Comparison of ENCODE assay signal across 17 cellular contexts in genomic region chr4:31290836-31291235, GRCh38.
DNase-seq lines count a peak whose midpoint lies in the region; ATAC-seq and TF ChIP-seq lines count a peak whose summit lies in the region.
"Had no signal": no experiment of that assay in that cellular context is flagged by ENCODE, and none has a peak within 500 bp of the region (broad histone marks: within the 10 kb centered on the region; RNA-seq: fewer than 3 reads in every experiment).

No MANE protein-coding gene starts in this region.

- H3K4me3 Mint-ChIP-seq in WTC11, result peak overlapping the region; percentile 32
- H3K4me3 Mint-ChIP-seq in activated T-cell treated with anti-CD3 and anti-CD28 coated beads, Interleukin-2, amount 50 U/mL, for 24 hours, result no peak overlapping the region
- H3K4me3 Mint-ChIP-seq: activated naive CD8-positive, alpha-beta T cell treated with anti-CD3 and anti-CD28 coated beads, Interleukin-2, amount 50 U/mL, for 24 hours; naive thymus-derived CD4-positive, alpha-beta T cell had no signal

- peak overlapping the region; percentile 91 for H3K27ac Mint-ChIP-seq in WTC11
- no peak overlapping the region for H3K27ac Mint-ChIP-seq in activated T-cell treated with anti-CD3 and anti-CD28 coated beads, Interleukin-2, amount 50 U/mL, for 24 hours
- H3K27ac Mint-ChIP-seq: activated naive CD8-positive, alpha-beta T cell treated with anti-CD3 and anti-CD28 coated beads, Interleukin-2, amount 50 U/mL, for 24 hours; naive thymus-derived CD4-positive, alpha-beta T cell had no signal

- peak; percentile 61 for ATAC-seq in GM18505 (IDR thresholded peaks at IDR 0.05; ENCODE audit: unreplicated experiment)
- ATAC-seq in GM21717 (IDR thresholded peaks at IDR 0.05; ENCODE audit: unreplicated experiment), result peak; percentile 28
- peak; percentile 30 for ATAC-seq in HG03139 (IDR thresholded peaks at IDR 0.05; ENCODE audit: unreplicated experiment)
- peak; percentile 82 for ATAC-seq in WTC11
- no peak for ATAC-seq in HG03521 (IDR thresholded peaks at IDR 0.05; ENCODE audit: unreplicated experiment)
- ATAC-seq: activated naive CD8-positive, alpha-beta T cell treated with anti-CD3 and anti-CD28 coated beads, Interleukin-2, amount 50 U/mL, for 24 hours; naive thymus-derived CD4-positive, alpha-beta T cell had no signal

- POLR2A ChIA-PET in WTC11 (lab: Charles Lee), result no interaction called here

- H3K9me3 Mint-ChIP-seq in WTC11, result peaks cover 11% of the 10 kb centered on the region
- H3K9me3 Mint-ChIP-seq in activated T-cell treated with anti-CD3 and anti-CD28 coated beads, Interleukin-2, amount 50 U/mL, for 24 hours, result peaks cover 24% of the 10 kb centered on the region

- DNase-seq in WTC11 (ENCODE audit: low spot score) (peak; percentile 31), medulla oblongata (ENCODE audit: extremely low spot score) (no peak), NCI-H1930 (lab: John Stamatoyannopoulos, UW) (no peak)
- DNase-seq in activated T-cell treated with anti-CD3 and anti-CD28 coated beads, Interleukin-2, amount 50 U/mL, for 24 hours, result no peak
- DNase-seq: activated naive CD8-positive, alpha-beta T cell treated with anti-CD3 and anti-CD28 coated beads, Interleukin-2, amount 50 U/mL, for 24 hours; activated T-cell treated with anti-CD3 and anti-CD28 coated beads for 4 hours; central memory CD4-positive, alpha-beta T cell; glutamatergic neuron; left ventricle myocardium inferior; naive thymus-derived CD4-positive, alpha-beta T cell; stimulated activated CD4-positive, alpha-beta T cell treated with anti-CD3 and anti-CD28 coated beads, Interleukin-2, amount 100 ng/mL, for 48 hours; SW 1271; trophoblast cell had no signal

- H3K4me1 Mint-ChIP-seq in WTC11, result peaks cover 28% of the 10 kb centered on the region
- no peaks in the 10 kb centered on the region for H3K4me1 Mint-ChIP-seq in activated T-cell treated with anti-CD3 and anti-CD28 coated beads, Interleukin-2, amount 50 U/mL, for 24 hours (ENCODE audit: low read depth)
- H3K4me1 Mint-ChIP-seq: activated naive CD8-positive, alpha-beta T cell treated with anti-CD3 and anti-CD28 coated beads, Interleukin-2, amount 50 U/mL, for 24 hours; naive thymus-derived CD4-positive, alpha-beta T cell had no signal

- H3K36me3 Mint-ChIP-seq in WTC11, result peaks cover 13% of the 10 kb centered on the region
- H3K36me3 Mint-ChIP-seq in activated T-cell treated with anti-CD3 and anti-CD28 coated beads, Interleukin-2, amount 50 U/mL, for 24 hours (ENCODE audit: low read depth), result no peaks in the 10 kb centered on the region
- H3K36me3 Mint-ChIP-seq: naive thymus-derived CD4-positive, alpha-beta T cell had no signal

- no peak for TF ChIP-seq CTCF in WTC11 (IDR thresholded peaks at IDR 0.05)

- CTCF ChIA-PET in WTC11 (lab: Charles Lee), result no interaction called here

- no peak for TF ChIP-seq POLR2A in GM18505 (IDR thresholded peaks at IDR 0.05; ENCODE audit: borderline replicate concordance, extremely low read depth, insufficient read depth, insufficient read length)

- H3K27me3 Mint-ChIP-seq in WTC11 (ENCODE audit: low read depth), result peaks cover 58% of the 10 kb centered on the region
- H3K27me3 Mint-ChIP-seq in activated T-cell treated with anti-CD3 and anti-CD28 coated beads, Interleukin-2, amount 50 U/mL, for 24 hours, result no peaks in the 10 kb centered on the region
- H3K27me3 Mint-ChIP-seq: activated naive CD8-positive, alpha-beta T cell treated with anti-CD3 and anti-CD28 coated beads, Interleukin-2, amount 50 U/mL, for 24 hours; naive thymus-derived CD4-positive, alpha-beta T cell had no signal

TF ChIP-seq in WTC11, 78 proteins besides CTCF, POLR2A, EP300 and RAD21:
- TF ChIP-seq ZNF671 (CRISPR knock-in tag; IDR thresholded peaks at IDR 0.05) (no peak), ZNF512 (CRISPR knock-in tag; IDR thresholded peaks at IDR 0.05; ENCODE audit: borderline replicate concordance) (no peak), HMGA2 (CRISPR knock-in tag; IDR thresholded peaks at IDR 0.05) (no peak), ZNF423 (CRISPR knock-in tag; IDR thresholded peaks at IDR 0.05) (no peak), NFE2L1 (CRISPR knock-in tag; IDR thresholded peaks at IDR 0.05) (no peak), ZNF138 (CRISPR knock-in tag; conservative IDR thresholded peaks at IDR 0.05) (no peak), ZNF396 (CRISPR knock-in tag; IDR thresholded peaks at IDR 0.05; ENCODE audit: borderline replicate concordance) (no peak), ESRRA (CRISPR knock-in tag; IDR thresholded peaks at IDR 0.05; ENCODE audit: borderline replicate concordance) (no peak), ZNF425 (CRISPR knock-in tag; conservative IDR thresholded peaks at IDR 0.05) (no peak), ETV6 (CRISPR knock-in tag; IDR thresholded peaks at IDR 0.05) (no peak), NR3C1 (CRISPR knock-in tag; conservative IDR thresholded peaks at IDR 0.05; ENCODE audit: low read depth) (no peak), RORB (CRISPR knock-in tag; IDR thresholded peaks at IDR 0.05) (no peak)
- TF ChIP-seq, protein P1, sequence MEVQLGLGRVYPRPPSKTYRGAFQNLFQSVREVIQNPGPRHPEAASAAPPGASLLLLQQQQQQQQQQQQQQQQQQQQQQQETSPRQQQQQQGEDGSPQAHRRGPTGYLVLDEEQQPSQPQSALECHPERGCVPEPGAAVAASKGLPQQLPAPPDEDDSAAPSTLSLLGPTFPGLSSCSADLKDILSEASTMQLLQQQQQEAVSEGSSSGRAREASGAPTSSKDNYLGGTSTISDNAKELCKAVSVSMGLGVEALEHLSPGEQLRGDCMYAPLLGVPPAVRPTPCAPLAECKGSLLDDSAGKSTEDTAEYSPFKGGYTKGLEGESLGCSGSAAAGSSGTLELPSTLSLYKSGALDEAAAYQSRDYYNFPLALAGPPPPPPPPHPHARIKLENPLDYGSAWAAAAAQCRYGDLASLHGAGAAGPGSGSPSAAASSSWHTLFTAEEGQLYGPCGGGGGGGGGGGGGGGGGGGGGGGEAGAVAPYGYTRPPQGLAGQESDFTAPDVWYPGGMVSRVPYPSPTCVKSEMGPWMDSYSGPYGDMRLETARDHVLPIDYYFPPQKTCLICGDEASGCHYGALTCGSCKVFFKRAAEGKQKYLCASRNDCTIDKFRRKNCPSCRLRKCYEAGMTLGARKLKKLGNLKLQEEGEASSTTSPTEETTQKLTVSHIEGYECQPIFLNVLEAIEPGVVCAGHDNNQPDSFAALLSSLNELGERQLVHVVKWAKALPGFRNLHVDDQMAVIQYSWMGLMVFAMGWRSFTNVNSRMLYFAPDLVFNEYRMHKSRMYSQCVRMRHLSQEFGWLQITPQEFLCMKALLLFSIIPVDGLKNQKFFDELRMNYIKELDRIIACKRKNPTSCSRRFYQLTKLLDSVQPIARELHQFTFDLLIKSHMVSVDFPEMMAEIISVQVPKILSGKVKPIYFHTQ (CRISPR knock-in tag; IDR thresholded peaks at IDR 0.05), result no peak
- TF ChIP-seq, protein P2, sequence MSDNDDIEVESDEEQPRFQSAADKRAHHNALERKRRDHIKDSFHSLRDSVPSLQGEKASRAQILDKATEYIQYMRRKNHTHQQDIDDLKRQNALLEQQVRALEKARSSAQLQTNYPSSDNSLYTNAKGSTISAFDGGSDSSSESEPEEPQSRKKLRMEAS (CRISPR knock-in tag; IDR thresholded peaks at IDR 0.05), result no peak; the same call in 1 of the 2 replicates
